ENCODE assay signal across 10 cellular contexts in the genomic region with DNA sequence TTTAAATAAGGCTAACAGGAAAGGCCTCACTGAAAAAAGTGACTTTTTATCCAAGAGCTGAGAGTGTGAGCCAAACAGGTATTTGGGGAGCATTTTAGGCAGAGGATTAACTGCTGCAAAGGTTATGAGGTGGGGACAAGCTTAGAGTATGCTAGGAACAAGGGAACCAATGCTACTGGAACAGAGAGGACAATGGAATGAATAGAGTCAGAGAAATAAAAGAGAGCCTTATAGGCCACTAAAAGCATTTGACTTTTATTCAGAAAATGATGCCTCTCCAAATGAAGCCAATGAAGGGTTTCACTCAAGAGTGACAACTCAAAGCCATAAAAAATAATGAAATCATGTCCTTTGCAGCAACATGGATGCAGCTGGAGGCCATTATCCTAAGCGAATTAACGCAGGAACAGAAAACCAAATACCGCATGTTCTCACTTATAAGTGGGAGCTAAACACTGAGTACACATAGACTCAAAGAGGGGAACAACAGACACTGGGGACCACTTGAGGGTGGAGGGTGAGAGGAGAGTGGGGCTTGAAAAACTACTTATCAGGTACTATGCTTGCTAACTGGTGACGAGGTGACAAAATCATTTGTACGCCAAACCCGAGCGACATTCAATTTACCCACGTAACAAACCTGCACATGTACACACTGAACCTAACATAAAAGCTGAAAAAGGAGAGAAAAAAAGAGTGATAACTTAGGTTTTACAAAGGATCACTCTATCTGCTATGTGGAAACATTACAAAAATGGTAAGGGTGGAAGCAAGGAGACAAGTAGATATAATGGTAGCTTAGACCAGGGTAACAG. TPM values are rescaled to one million over a fixed set of nuclear protein-coding genes. Genes with fewer than 3 reads are reported as not detected.
DNase-seq lines count a peak whose midpoint lies in the region; ATAC-seq and TF ChIP-seq lines count a peak whose summit lies in the region.
"Had no signal": no experiment of that assay in that cellular context is flagged by ENCODE, and none has a peak within 500 bp of the region (broad histone marks: within the 10 kb centered on the region; RNA-seq: fewer than 3 reads in every experiment).

No MANE protein-coding gene starts in this region.

- no peak overlapping the region for H3K27ac ChIP-seq in endodermal cell (ENCODE audit: low read depth, low read length)

- peaks cover 86% of the 10 kb centered on the region for H3K4me1 Mint-ChIP-seq in activated T-cell treated with anti-CD3 and anti-CD28 coated beads, Interleukin-2, amount 50 U/mL, for 24 hours (ENCODE audit: low read depth)
- H3K4me1 Mint-ChIP-seq in endodermal cell = peaks cover 64% of the 10 kb centered on the region

- peaks cover 9% of the 10 kb centered on the region for H3K36me3 ChIP-seq in endodermal cell (ENCODE audit: control insufficient read depth, insufficient read depth, low read length)
- H3K36me3 ChIP-seq: heart right ventricle had no signal

- no peak overlapping the region for H3K9ac ChIP-seq in endodermal cell (ENCODE audit: extremely low read depth, low read length, poor library complexity, severe bottlenecking)

- peaks cover 22% of the 10 kb centered on the region for H3K4me1 ChIP-seq in endodermal cell (ENCODE audit: control insufficient read depth, insufficient read depth, low read length)

- WGBS in endodermal cell (ENCODE audit: insufficient coverage in 1 of 2, insufficient read length in 1 of 2), 2 experiments = 93 to 94% methylated on average over 3 to 8 of the region's 8 CpGs

- no peak for TF ChIP-seq CTCF in endodermal cell (conservative IDR thresholded peaks at IDR 0.05)

- H3K27ac Mint-ChIP-seq in activated T-cell treated with anti-CD3 and anti-CD28 coated beads, Interleukin-2, amount 50 U/mL, for 24 hours = peak overlapping the region; percentile 85
- H3K27ac Mint-ChIP-seq in endodermal cell = peak overlapping the region; percentile 28

- H3K27me3 ChIP-seq in endodermal cell (ENCODE audit: control insufficient read depth, insufficient read depth, low read length, poor library complexity, severe bottlenecking) = no peaks in the 10 kb centered on the region
- H3K27me3 ChIP-seq: heart right ventricle had no signal

- H3K4me3 Mint-ChIP-seq in activated T-cell treated with anti-CD3 and anti-CD28 coated beads, Interleukin-2, amount 50 U/mL, for 24 hours = peak overlapping the region; percentile 77
- H3K4me3 Mint-ChIP-seq in endodermal cell = no peak overlapping the region

- no peak for DNase-seq in activated T-cell treated with anti-CD3 and anti-CD28 coated beads, Interleukin-2, amount 50 U/mL, for 24 hours
- no peak for DNase-seq in activated T-cell treated with anti-CD3 and anti-CD28 coated beads, Interleukin-2, amount 50 U/mL, for 48 hours
- DNase-seq in NCI-H774 (lab: John Stamatoyannopoulos, UW) (peak; percentile 86), endodermal cell (no peak), superior temporal gyrus (ENCODE audit: extremely low spot score) (peak; percentile 82), NCI-H446 treated with DMSO at 0.1 percent for 48 hours (lab: John Stamatoyannopoulos, UW) (no peak), COR-L47 (lab: John Stamatoyannopoulos, UW) (no peak)
- DNase-seq: heart right ventricle had no signal

- H3K4me3 ChIP-seq in endodermal cell (ENCODE audit: low read length) = no peak overlapping the region
- H3K4me3 ChIP-seq: heart right ventricle, skin epidermis had no signal

- H3K9me3 Mint-ChIP-seq in activated T-cell treated with anti-CD3 and anti-CD28 coated beads, Interleukin-2, amount 50 U/mL, for 24 hours = no peaks in the 10 kb centered on the region
- H3K9me3 Mint-ChIP-seq in endodermal cell = no peaks in the 10 kb centered on the region

- ATAC-seq in GM18907 (IDR thresholded peaks at IDR 0.05; ENCODE audit: unreplicated experiment) = no peak

- no peaks in the 10 kb centered on the region for H3K27me3 Mint-ChIP-seq in activated T-cell treated with anti-CD3 and anti-CD28 coated beads, Interleukin-2, amount 50 U/mL, for 24 hours
- H3K27me3 Mint-ChIP-seq in endodermal cell (ENCODE audit: insufficient read depth) = no peaks in the 10 kb centered on the region

- no peaks in the 10 kb centered on the region for H3K9me3 ChIP-seq in endodermal cell (ENCODE audit: control insufficient read depth, low read length)
- H3K9me3 ChIP-seq: heart right ventricle had no signal

- peaks cover 66% of the 10 kb centered on the region for H3K36me3 Mint-ChIP-seq in activated T-cell treated with anti-CD3 and anti-CD28 coated beads, Interleukin-2, amount 50 U/mL, for 24 hours (ENCODE audit: low read depth)
- peaks cover 3% of the 10 kb centered on the region for H3K36me3 Mint-ChIP-seq in endodermal cell (ENCODE audit: low read depth)

RNA-seq across cellular contexts. Expression of a gene that starts 11.1 kb away (rescaled TPM):
- 100 to 1,000 TPM; 211 TPM for total RNA-seq in endodermal cell
- polyA plus RNA-seq in endodermal cell (2013, experiment 1 of 2) = 159 TPM
- polyA plus RNA-seq in endodermal cell (2013, experiment 2 of 2) = 160 TPM

Comparison
In these comparisons a context has a peak if more than half of its experiments do, and no peak if none do; other contexts are left out.
1. DNase-seq: peak in NCI-H774 (single experiment) and superior temporal gyrus (single experiment); none in activated T-cell treated with anti-CD3 and anti-CD28 coated beads, Interleukin-2, amount 50 U/mL, for 24 hours (single experiment), activated T-cell treated with anti-CD3 and anti-CD28 coated beads, Interleukin-2, amount 50 U/mL, for 48 hours (0 of 2), endodermal cell (single experiment), NCI-H446 treated with DMSO at 0.1 percent for 48 hours (single experiment) and COR-L47 (single experiment).